8 cellular contexts compared by ENCODE assay signal in genomic region chr5:141636106-141636412, GRCh38. TPM values are rescaled to one million over a fixed set of nuclear protein-coding genes. Genes with fewer than 3 reads are reported as not detected.
DNase-seq lines count a peak whose midpoint lies in the region; ATAC-seq and TF ChIP-seq lines count a peak whose summit lies in the region.

No MANE protein-coding gene starts in this region.

- DNase-seq in SK-N-MC (ENCODE audit: low read depth, low spot score) (no peak), fibroblast of villous mesenchyme (ENCODE audit: low read depth) (no peak), retinal pigment epithelial cell (ENCODE audit: low read depth) (no peak), GM13976 (ENCODE audit: low spot score) (no peak), HEK293T (ENCODE audit: extremely low spot score) (no peak), GM19238 (ENCODE audit: insufficient read length, low spot score) (no peak)

- ATAC-seq in GM18519 (IDR thresholded peaks at IDR 0.05; ENCODE audit: low FRiP score, unreplicated experiment): no peak

- in situ Hi-C loops in GM13976 (cut with MboI; ENCODE audit: low sequenced_read_pairs, unreplicated experiment): no loop called here

- CTCF ChIA-PET in HEK293T (lab: Yijun Ruan, JAX): interaction anchor here (1.3 to 10.4 kb wide), 2 partner anchors 16 to 44 kb away, joined by 3 to 101 read pairs; partner anchors contain the start of gene DIAPH1

- POLR2A ChIA-PET in HEK293T (lab: Yijun Ruan, JAX): interaction anchor here (0.7 to 3.5 kb wide), 15 partner anchors 10 to 288 kb away, joined by 3 to 61 read pairs (median 6); partner anchors contain the start of genes DELE1, DIAPH1 and FCHSD1

- H3K36me3 ChIP-seq in SK-N-MC (ENCODE audit: insufficient read depth, low read length): peaks cover 22% of the 10 kb centered on the region

- peak overlapping the region; percentile 96 for H3K9ac ChIP-seq in SK-N-MC (ENCODE audit: insufficient read length)

- H3K4me3 ChIP-seq in GM12875 (ENCODE audit: low read depth, low read length): peak overlapping the region; percentile 86
- peak overlapping the region; percentile 99 for H3K4me3 ChIP-seq in SK-N-MC
- peak overlapping the region; percentile 99 for H3K4me3 ChIP-seq in fibroblast of villous mesenchyme (ENCODE audit: low read depth, low read length)
- peak overlapping the region; percentile 99 for H3K4me3 ChIP-seq in retinal pigment epithelial cell (ENCODE audit: low read length)

- H3K27ac ChIP-seq in SK-N-MC: no peak overlapping the region

- no peak for TF ChIP-seq CTCF in GM12875 (IDR thresholded peaks at IDR 0.05; ENCODE audit: borderline replicate concordance, insufficient read depth, low read depth, low read length)
- no peak for TF ChIP-seq CTCF in fibroblast of villous mesenchyme (IDR thresholded peaks at IDR 0.05; ENCODE audit: insufficient read depth, low read depth, low read length)
- no peak for TF ChIP-seq CTCF in retinal pigment epithelial cell (conservative IDR thresholded peaks at IDR 0.05; ENCODE audit: low read depth, low read length)
- TF ChIP-seq CTCF in GM13976 (IDR thresholded peaks at IDR 0.05; ENCODE audit: borderline replicate concordance, control extremely low read depth, extremely low read depth, insufficient read depth, missing control alignments): no peak

- no peaks in the 10 kb centered on the region for H3K9me3 ChIP-seq in SK-N-MC (ENCODE audit: low read depth, low read length)

TF ChIP-seq in HEK293T, 16 proteins besides CTCF, POLR2A, EP300 and RAD21:
- TF ChIP-seq HDGF (IDR thresholded peaks at IDR 0.05; ENCODE audit: borderline replicate concordance) (no peak), SUZ12 (IDR thresholded peaks at IDR 0.05) (no peak), BHLHE40 (IDR thresholded peaks at IDR 0.05; ENCODE audit: borderline replicate concordance) (no peak), FOXA1 (IDR thresholded peaks at IDR 0.05) (no peak), NFRKB (IDR thresholded peaks at IDR 0.05) (no peak)
- TF ChIP-seq, protein P1, sequence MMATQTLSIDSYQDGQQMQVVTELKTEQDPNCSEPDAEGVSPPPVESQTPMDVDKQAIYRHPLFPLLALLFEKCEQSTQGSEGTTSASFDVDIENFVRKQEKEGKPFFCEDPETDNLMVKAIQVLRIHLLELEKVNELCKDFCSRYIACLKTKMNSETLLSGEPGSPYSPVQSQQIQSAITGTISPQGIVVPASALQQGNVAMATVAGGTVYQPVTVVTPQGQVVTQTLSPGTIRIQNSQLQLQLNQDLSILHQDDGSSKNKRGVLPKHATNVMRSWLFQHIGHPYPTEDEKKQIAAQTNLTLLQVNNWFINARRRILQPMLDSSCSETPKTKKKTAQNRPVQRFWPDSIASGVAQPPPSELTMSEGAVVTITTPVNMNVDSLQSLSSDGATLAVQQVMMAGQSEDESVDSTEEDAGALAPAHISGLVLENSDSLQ (IDR thresholded peaks at IDR 0.05): no peak

RNA-seq across cellular contexts. Expression of gene HDAC3, which starts 0.6 kb away (rescaled TPM):
- total RNA-seq in fibroblast of villous mesenchyme: 49.0 and 53.5 TPM in 2 replicates

RNA-seq across cellular contexts. Expression of gene RELL2, which starts 0.7 kb away (rescaled TPM):
- 4.7 and 8.4 TPM in 2 replicates for total RNA-seq in fibroblast of villous mesenchyme

RNA-seq across cellular contexts. Expression of gene FCHSD1, which starts 15.2 kb away (rescaled TPM):
- total RNA-seq in fibroblast of villous mesenchyme: 24.2 and 25.8 TPM in 2 replicates

RNA-seq across cellular contexts. Expression of gene DIAPH1, which starts 17.3 kb away (rescaled TPM):
- 22.9 and 26.8 TPM in 2 replicates for total RNA-seq in fibroblast of villous mesenchyme

RNA-seq across cellular contexts. Expression of gene ARAP3, which starts 46.0 kb away (rescaled TPM):
- 5.6 and 7.7 TPM in 2 replicates for total RNA-seq in fibroblast of villous mesenchyme
